Comparison of ENCODE assay signal across 11 cellular contexts in the genomic region with DNA sequence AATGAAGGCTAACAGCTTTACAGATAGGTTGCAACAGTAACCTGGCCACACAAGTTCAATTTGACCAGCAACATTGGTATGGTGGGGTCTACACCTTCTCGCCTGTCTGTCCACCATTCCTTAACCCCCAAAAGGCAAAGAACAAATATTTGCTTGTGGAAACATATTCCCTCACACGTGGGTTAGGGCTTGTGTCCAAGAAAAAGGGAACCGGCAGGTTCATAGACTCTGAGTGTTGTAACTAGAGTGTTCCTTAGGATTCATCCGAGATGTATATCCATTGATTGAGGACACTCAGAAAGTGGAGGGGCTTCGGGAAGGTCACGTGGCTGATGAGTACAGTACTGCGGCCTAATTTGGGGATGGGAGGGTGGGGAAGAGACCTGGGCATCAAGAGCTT. TPM values are rescaled to one million over a fixed set of nuclear protein-coding genes. Genes with fewer than 3 reads are reported as not detected.
DNase-seq lines count a peak whose midpoint lies in the region; ATAC-seq, FAIRE-seq and TF ChIP-seq lines count a peak whose summit lies in the region.
"Had no signal": no experiment of that assay in that cellular context is flagged by ENCODE, and none has a peak within 500 bp of the region (broad histone marks: within the 10 kb centered on the region; RNA-seq: fewer than 3 reads in every experiment).

No MANE protein-coding gene starts in this region.

- peak overlapping the region; percentile 29 to 64 for H2BK12ac ChIP-seq in mesenchymal stem cell (ENCODE audit: low read length in 2 of 2)

- POLR2A ChIA-PET in K562 (lab: Yijun Ruan, JAX): no interaction called here

- H2BK5ac ChIP-seq in mesenchymal stem cell (ENCODE audit: low read depth, low read length, poor library complexity, severe bottlenecking): peak overlapping the region; percentile 92

- H3K14ac ChIP-seq in mesenchymal stem cell (ENCODE audit: low read length in 2 of 2): no peak overlapping the region

- H3K27me3 Mint-ChIP-seq in activated T-cell treated with anti-CD3 and anti-CD28 coated beads, Interleukin-2, amount 50 U/mL, for 72 hours (ENCODE audit: low read depth): peaks cover 25% of the 10 kb centered on the region

- no peak for FAIRE-seq in K562 (lab: Jason Lieb, UNC)

- H3K4me3 ChIP-seq in K562: no peak overlapping the region
- H3K4me3 ChIP-seq in mesenchymal stem cell (ENCODE audit: insufficient read depth in 1 of 2, low read depth in 1 of 2, low read length in 2 of 2): peak overlapping the region in 1 of 2 experiments; percentile 70
- no peak overlapping the region for H3K4me3 ChIP-seq in tibial nerve

- peak overlapping the region; percentile 81 for H3K4me3 Mint-ChIP-seq in activated T-cell treated with anti-CD3 and anti-CD28 coated beads, Interleukin-2, amount 50 U/mL, for 72 hours

- H2AK5ac ChIP-seq in mesenchymal stem cell (ENCODE audit: low read length, severe bottlenecking): peak overlapping the region; percentile 89

- H3K4me2 ChIP-seq in K562 (ENCODE audit: insufficient read depth, low read length) (no peak overlapping the region), mesenchymal stem cell (ENCODE audit: low read length, poor library complexity, severe bottlenecking) (peak overlapping the region; percentile 21)

- WGBS in K562 (ENCODE audit: insufficient coverage, low coverage, missing lambda C conversion rate): 20% methylated on average over 7 of the region's 7 CpGs
- WGBS in mesenchymal stem cell: 67% methylated on average over 3 of the region's 7 CpGs
- 72 to 75% methylated on average over 7 of the region's 7 CpGs for WGBS in tibial nerve, 2 donors

- H2AFZ ChIP-seq in K562 (ENCODE audit: low read depth, low read length) (peak overlapping the region; percentile 9), mesenchymal stem cell (ENCODE audit: low read depth, low read length) (no peak overlapping the region)

- no peak overlapping the region for H3K27ac Mint-ChIP-seq in activated T-cell treated with anti-CD3 and anti-CD28 coated beads, Interleukin-2, amount 50 U/mL, for 72 hours

- in situ Hi-C loops in K562 (cut with MboI) (no loop called here), GM13976 (cut with MboI; ENCODE audit: low sequenced_read_pairs, unreplicated experiment) (no loop called here)

- peaks cover 30% of the 10 kb centered on the region for H3K4me1 Mint-ChIP-seq in activated T-cell treated with anti-CD3 and anti-CD28 coated beads, Interleukin-2, amount 50 U/mL, for 72 hours (ENCODE audit: low read depth)

- no peaks in the 10 kb centered on the region for H3K36me3 Mint-ChIP-seq in activated T-cell treated with anti-CD3 and anti-CD28 coated beads, Interleukin-2, amount 50 U/mL, for 72 hours (ENCODE audit: insufficient read depth in 2 of 2)

- no peak for DNase-seq in activated T-cell treated with anti-CD3 and anti-CD28 coated beads, Interleukin-2, amount 50 U/mL, for 72 hours
- no peak for DNase-seq in activated T-cell treated with anti-CD3 and anti-CD28 coated beads, Interleukin-2, amount 50 U/mL, for 48 hours
- no peak for DNase-seq in K562 (ENCODE audit: extremely low read depth in 1 of 4, low spot score in 3 of 4)
- peak; percentile 28 for DNase-seq in mesenchymal stem cell
- DNase-seq in tibial nerve (ENCODE audit: low spot score in 2 of 2): no peak
- DNase-seq in NCI-H1417 treated with DMSO at 0.1 percent for 48 hours (lab: John Stamatoyannopoulos, UW): no peak
- DNase-seq in GM13976 (ENCODE audit: low spot score): no peak
- DNase-seq: midbrain had no signal

- no peaks in the 10 kb centered on the region for H4K20me1 ChIP-seq in K562 (replicated peaks; ENCODE audit: control insufficient read depth, insufficient read depth, low read length)

- H2BK15ac ChIP-seq in mesenchymal stem cell (ENCODE audit: low read depth, poor library complexity, severe bottlenecking): peak overlapping the region; percentile 26

- no TSS peak for BruUV-seq in K562 (replicated peaks; lab: Mats Ljungman, UMichigan)

- intact Hi-C loops in K562 (cut with micrococcal nuclease): no loop called here

- H3K4me1 ChIP-seq in K562 (replicated peaks in 1 of 2; ENCODE audit: control insufficient read depth in 2 of 2, insufficient read depth in 2 of 2, low read length in 2 of 2): peaks cover 4 to 7% of the 10 kb centered on the region in 2 experiments; a peak in 2 of 5 replicates
- peaks cover 24% of the 10 kb centered on the region for H3K4me1 ChIP-seq in mesenchymal stem cell (ENCODE audit: control insufficient read depth, insufficient read depth, low read depth, low read length)
- peaks cover 0 to 52% (median 14%) of the 10 kb centered on the region in 4 donors for H3K4me1 ChIP-seq in tibial nerve

- no peaks in the 10 kb centered on the region for H3K9me3 Mint-ChIP-seq in activated T-cell treated with anti-CD3 and anti-CD28 coated beads, Interleukin-2, amount 50 U/mL, for 72 hours
- H3K9me3 Mint-ChIP-seq: activated T-helper 1 cell treated with anti-CD3 and anti-CD28 coated beads, Interleukin-12 subunit alpha, Interleukin-12 subunit beta, Interleukin-2, Interleukin-4 antibody, amounts not matched to agents 30 ng/mL and 10 ng/mL and 1 ng/mL, durations not matched to agents 14 hours and 24 hours and 36 hours had no signal

- CTCF ChIA-PET in K562 (lab: Yijun Ruan, JAX; ENCODE audit: low intra/inter-chr PET ratio): no interaction called here

- no peak overlapping the region for H3K23ac ChIP-seq in mesenchymal stem cell (ENCODE audit: low read length in 2 of 2)

- no peak overlapping the region for H3K27ac ChIP-seq in K562 (ENCODE audit: extremely low read depth, low read depth, low read length)
- peak overlapping the region; percentile 100 for H3K27ac ChIP-seq in mesenchymal stem cell (ENCODE audit: low read length, poor library complexity, severe bottlenecking)
- H3K27ac ChIP-seq in tibial nerve: peak overlapping the region; percentile 77 to 99 (median 96)

- no peaks in the 10 kb centered on the region for H3K79me2 ChIP-seq in K562 (ENCODE audit: control insufficient read depth, insufficient read depth, low read length)

- H4K8ac ChIP-seq in mesenchymal stem cell (ENCODE audit: low read length): no peak overlapping the region

- no peak for ATAC-seq in activated T-cell treated with anti-CD3 and anti-CD28 coated beads, Interleukin-2, amount 50 U/mL, for 72 hours (replicated peaks in 1 of 2)
- ATAC-seq in K562 (no peak), HG02840 (IDR thresholded peaks at IDR 0.05; ENCODE audit: low FRiP score, unreplicated experiment) (no peak)

- peak overlapping the region; percentile 55 for H2BK120ac ChIP-seq in mesenchymal stem cell (ENCODE audit: low read depth, low read length)

- H3K18ac ChIP-seq in mesenchymal stem cell (ENCODE audit: low read depth in 1 of 2, low read length in 2 of 2): peak overlapping the region; percentile 60 to 93

- H3K9me3 ChIP-seq in K562 (replicated peaks; ENCODE audit: control insufficient read depth, insufficient read depth, low read depth, low read length): no peaks in the 10 kb centered on the region
- no peaks in the 10 kb centered on the region for H3K9me3 ChIP-seq in mesenchymal stem cell (ENCODE audit: control insufficient read depth, low read length)
- H3K9me3 ChIP-seq in tibial nerve: no peaks in the 10 kb centered on the region

- peak overlapping the region in 1 of 2 experiments; percentile 65 for H3K4ac ChIP-seq in mesenchymal stem cell (ENCODE audit: low read depth in 1 of 2, low read length in 2 of 2)

- TF ChIP-seq EP300 in K562 (IDR thresholded peaks at IDR 0.05; ENCODE audit: low read length) (no peak), tibial nerve (IDR thresholded peaks at IDR 0.05) (no peak)

- H3K79me1 ChIP-seq in mesenchymal stem cell (replicated peaks; ENCODE audit: low read length, poor library complexity, severe bottlenecking): no peaks in the 10 kb centered on the region

- no peaks in the 10 kb centered on the region for H3K9me1 ChIP-seq in K562 (ENCODE audit: control insufficient read depth, insufficient read depth, low read length)

- H3K36me3 ChIP-seq in K562 (ENCODE audit: control insufficient read depth, insufficient read depth, low read length) (no peaks in the 10 kb centered on the region), mesenchymal stem cell (ENCODE audit: control insufficient read depth in 1 of 2, insufficient read depth in 2 of 2, low read depth in 1 of 2, low read length in 2 of 2) (no peaks in the 10 kb centered on the region), tibial nerve (no peaks in the 10 kb centered on the region)

- peaks cover 2 to 13% of the 10 kb centered on the region in 2 experiments; a peak in 3 of 5 replicates for H3K27me3 ChIP-seq in K562 (ENCODE audit: control insufficient read depth in 2 of 2, insufficient read depth in 2 of 2, low read length in 2 of 2)
- no peaks in the 10 kb centered on the region for H3K27me3 ChIP-seq in mesenchymal stem cell (ENCODE audit: control insufficient read depth in 1 of 2, insufficient read depth in 1 of 2, low read length in 2 of 2)
- no peaks in the 10 kb centered on the region for H3K27me3 ChIP-seq in tibial nerve

- H3K9ac ChIP-seq in K562 (ENCODE audit: insufficient read depth in 1 of 2, low read depth in 2 of 2, low read length in 2 of 2) (no peak overlapping the region), mesenchymal stem cell (ENCODE audit: low read length) (peak overlapping the region; percentile 96)

- no peak for TF ChIP-seq RAD21 in K562 (CRISPR knock-in tag; conservative IDR thresholded peaks at IDR 0.05 in 1 of 2, IDR thresholded peaks at IDR 0.05 in 1 of 2)

- TF ChIP-seq CTCF in K562 (IDR thresholded peaks at IDR 0.05 in 2 of 3, conservative IDR thresholded peaks at IDR 0.05 in 1 of 3; ENCODE audit: insufficient read depth in 2 of 3, low read depth in 1 of 3, low read length in 3 of 3): no peak
- no peak for TF ChIP-seq CTCF in tibial nerve (IDR thresholded peaks at IDR 0.05)
- TF ChIP-seq CTCF in GM13976 (IDR thresholded peaks at IDR 0.05; ENCODE audit: borderline replicate concordance, control extremely low read depth, extremely low read depth, insufficient read depth, missing control alignments): no peak

- TF ChIP-seq POLR2A in K562 (conservative IDR thresholded peaks at IDR 0.05) (no peak), tibial nerve (IDR thresholded peaks at IDR 0.05) (no peak)

- peak overlapping the region; percentile 53 for H4K91ac ChIP-seq in mesenchymal stem cell (ENCODE audit: low read length)

RNA-seq across cellular contexts. Expression of a gene that starts 54.1 kb away (rescaled TPM):
- not detected for total RNA-seq in activated T-cell treated with anti-CD3 and anti-CD28 coated beads, Interleukin-2, amount 50 U/mL, for 72 hours
- not detected in 2 replicates for total RNA-seq in K562 (2011; cell fraction: chromatin; rRNA removed; ENCODE audit: low replicate concordance)
- total RNA-seq in K562 (2011; cell fraction: nucleolus; rRNA removed): not detected in 2 replicates
- not detected in 2 replicates for total RNA-seq in K562 (2011; cell fraction: nucleoplasm; rRNA removed)
- total RNA-seq in K562 (2014; rRNA removed) (not detected in 2 replicates), K562 (2014; rRNA removed; fragmentation: Illumina TruSeq; extraction: Trizol) (not detected in 2 replicates), K562 (2015; rRNA removed; fragmentation: Illumina TruSeq; extraction: Trizol) (not detected in 2 replicates), K562 (2021) (not detected in 2 replicates), tibial nerve (not detected)
- polyA plus RNA-seq in K562 (2011; rRNA removed) (not detected in 2 replicates), K562 (2014; fragmentation: Illumina TruSeq; extraction: Trizol) (not detected in 2 replicates), K562 (2014; fragmentation: Nextera tagmentation; extraction: Ambion mirVana) (not detected), K562 (2014; rRNA removed) (not detected in 2 replicates)
- not detected in 2 replicates for polyA plus RNA-seq in K562 (2011; cell fraction: cytosol; rRNA removed)
- not detected in 2 replicates for polyA plus RNA-seq in K562 (2011; cell fraction: nucleus; rRNA removed)
- not detected in 2 replicates for polyA plus RNA-seq in K562 (2012)
- not detected in 2 replicates for polyA minus RNA-seq in K562 (2011; rRNA and poly(A)+ RNA removed)
- polyA minus RNA-seq in K562 (2011; cell fraction: cytosol; rRNA and poly(A)+ RNA removed): not detected in 2 replicates
- polyA minus RNA-seq in K562 (2011; cell fraction: nucleus; rRNA and poly(A)+ RNA removed): not detected in 2 replicates
- polyA plus RNA-seq in mesenchymal stem cell (2013, experiment 1 of 2): not detected
- polyA plus RNA-seq in mesenchymal stem cell (2013, experiment 2 of 2): not detected
- total RNA-seq: activated T-helper 1 cell treated with anti-CD3 and anti-CD28 coated beads, Interleukin-12 subunit alpha, Interleukin-12 subunit beta, Interleukin-2, Interleukin-4 antibody, amounts not matched to agents 30 ng/mL and 10 ng/mL and 1 ng/mL, durations not matched to agents 14 hours and 24 hours and 36 hours; subcutaneous adipose tissue had no signal
